Comparison of ENCODE assay signal across 7 cellular contexts in genomic region chrX:51336584-51336983, GRCh38. TPM values are rescaled to one million over a fixed set of nuclear protein-coding genes. Genes with fewer than 3 reads are reported as not detected.
DNase-seq lines count a peak whose midpoint lies in the region; ATAC-seq and TF ChIP-seq lines count a peak whose summit lies in the region.

No MANE protein-coding gene starts in this region.

- peak; percentile 58 for TF ChIP-seq CTCF in hepatocyte (IDR thresholded peaks at IDR 0.05; ENCODE audit: poor library complexity)

- H4K20me1 ChIP-seq in hepatocyte (ENCODE audit: insufficient read depth, poor library complexity, severe bottlenecking) = no peaks in the 10 kb centered on the region

- no peaks in the 10 kb centered on the region for H3K9me2 ChIP-seq in hepatocyte (replicated peaks; ENCODE audit: insufficient read depth)

- H3K27me3 ChIP-seq in adipocyte (replicated peaks; ENCODE audit: control insufficient read depth, insufficient read depth, low read length) (peaks cover 46% of the 10 kb centered on the region), hepatocyte (peaks cover 7% of the 10 kb centered on the region)

- DNase-seq in Daoy (ENCODE audit: low read depth) (peak; percentile 24), NCI-H526 (lab: John Stamatoyannopoulos, UW) (peak; percentile 41 to 59), adipocyte (ENCODE audit: low read depth) (peak; percentile 69), hepatocyte (ENCODE audit: low spot score) (peak; percentile 55), stromal cell of bone marrow (ENCODE audit: low read depth) (peak; percentile 16)

- 39% methylated on average over 3 of the region's 3 CpGs for WGBS in hepatocyte (ENCODE audit: low lambda C conversion rate, missing lambda C conversion rate)

- H3K4me3 ChIP-seq in adipocyte (ENCODE audit: low read length) = no peak overlapping the region
- no peak overlapping the region for H3K4me3 ChIP-seq in hepatocyte

- no peaks in the 10 kb centered on the region for H3K79me2 ChIP-seq in hepatocyte

- ATAC-seq in GM21390 (IDR thresholded peaks at IDR 0.05; ENCODE audit: unreplicated experiment) = peak; percentile 57
- ATAC-seq in GM18870 (IDR thresholded peaks at IDR 0.05; ENCODE audit: unreplicated experiment) = no peak

- H3K27ac ChIP-seq in hepatocyte = no peak overlapping the region

- H3K4me2 ChIP-seq in hepatocyte = no peak overlapping the region

- H3K9ac ChIP-seq in adipocyte (ENCODE audit: low read length) = no peak overlapping the region

- no peak overlapping the region for H2AFZ ChIP-seq in hepatocyte

- no peaks in the 10 kb centered on the region for H3K4me1 ChIP-seq in adipocyte (ENCODE audit: control insufficient read depth, insufficient read depth, low read length)
- H3K4me1 ChIP-seq in hepatocyte (ENCODE audit: insufficient read depth) = no peaks in the 10 kb centered on the region

- H3K9me3 ChIP-seq in adipocyte (ENCODE audit: control insufficient read depth, low read length) = no peaks in the 10 kb centered on the region
- H3K9me3 ChIP-seq in hepatocyte (ENCODE audit: low read depth) = no peaks in the 10 kb centered on the region

- H3K36me3 ChIP-seq in adipocyte (ENCODE audit: control insufficient read depth, insufficient read depth, low read length, severe bottlenecking) (no peaks in the 10 kb centered on the region), hepatocyte (replicated peaks; ENCODE audit: insufficient read depth, low read depth) (no peaks in the 10 kb centered on the region)

RNA-seq across cellular contexts. Expression of gene NUDT10, which starts 4.0 kb away (rescaled TPM):
- total RNA-seq in Daoy (2014; rRNA removed; shearing (Covaris generic)) = 9.9 and 14.7 TPM in 2 replicates
- 5.3 and 6.4 TPM in 2 replicates for total RNA-seq in hepatocyte
- polyA plus RNA-seq in hepatocyte = 4.5 and 4.6 TPM in 2 replicates

Comparison
In these comparisons a context has a peak if more than half of its experiments do, and no peak if none do; other contexts are left out.
1. DNase-seq: peak in every context shown above with its lines; median percentile 69 in adipocyte; 55 in hepatocyte; 50 in NCI-H526; 24 in Daoy; 16 in stromal cell of bone marrow.